9 cellular contexts compared by ENCODE assay signal in the genomic region with DNA sequence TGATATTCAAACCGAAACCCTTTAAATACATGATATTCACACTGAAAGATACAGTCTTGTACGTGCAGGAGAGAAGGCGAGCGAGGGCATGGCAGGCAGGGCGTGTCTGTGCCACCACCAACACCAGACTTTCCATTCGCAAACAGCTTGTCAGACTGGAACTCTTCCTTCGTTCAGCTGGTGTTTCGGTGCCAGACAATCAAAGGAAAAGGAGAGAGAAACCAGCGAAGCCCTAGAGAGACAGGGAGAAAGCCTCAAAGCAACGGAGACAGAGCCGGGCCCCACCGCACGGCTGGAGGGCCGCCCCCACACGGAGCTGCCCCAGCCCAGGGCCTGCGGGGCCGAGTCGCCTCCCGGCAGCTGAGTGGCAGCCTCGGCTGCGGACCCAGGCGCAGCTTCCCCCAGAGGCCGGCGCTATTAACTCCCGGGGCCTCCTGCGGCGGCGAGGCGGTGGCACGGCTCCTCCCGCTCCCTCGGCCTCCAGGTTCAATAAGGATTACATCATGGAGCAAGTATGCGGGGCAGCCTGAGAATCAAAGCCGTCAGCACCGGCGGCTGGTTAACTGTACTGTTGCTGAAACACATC. TPM values are rescaled to one million over a fixed set of nuclear protein-coding genes. Genes with fewer than 3 reads are reported as not detected.
DNase-seq lines count a peak whose midpoint lies in the region; ATAC-seq and TF ChIP-seq lines count a peak whose summit lies in the region.
"Had no signal": no experiment of that assay in that cellular context is flagged by ENCODE, and none has a peak within 500 bp of the region (broad histone marks: within the 10 kb centered on the region; RNA-seq: fewer than 3 reads in every experiment).

No MANE protein-coding gene starts in this region.

- H3K9me3 Mint-ChIP-seq in CD4-positive, CD25-positive, alpha-beta regulatory T cell: peaks cover 0 to 4% (median 0%) of the 10 kb centered on the region in 7 donors

- peaks cover 15% of the 10 kb centered on the region; the same call in 1 of the 2 replicates for H3F3A ChIP-seq in PC-9 (ENCODE audit: insufficient read depth, low read depth)

- no peaks in the 10 kb centered on the region for H3K79me2 ChIP-seq in PC-9 (ENCODE audit: low read depth)

- peak; percentile 55 to 61 for ATAC-seq in CD4-positive, CD25-positive, alpha-beta regulatory T cell (ENCODE audit: low read depth in 2 of 2)
- ATAC-seq in HG02588 (IDR thresholded peaks at IDR 0.05; ENCODE audit: unreplicated experiment) (peak; percentile 59), GM21515 (IDR thresholded peaks at IDR 0.05; ENCODE audit: unreplicated experiment) (no peak)

- peaks cover 46% of the 10 kb centered on the region for H3K27me3 ChIP-seq in CD4-positive, CD25-positive, alpha-beta regulatory T cell (ENCODE audit: control insufficient read depth, insufficient read depth, low read length)
- H3K27me3 ChIP-seq in PC-9 (ENCODE audit: insufficient read depth, low read depth): no peaks in the 10 kb centered on the region
- no peaks in the 10 kb centered on the region for H3K27me3 ChIP-seq in breast epithelium

- peak overlapping the region; percentile 62 for H3K4me3 ChIP-seq in CD4-positive, CD25-positive, alpha-beta regulatory T cell (ENCODE audit: low read depth, low read length)
- peak overlapping the region; percentile 60 for H3K4me3 ChIP-seq in PC-9
- peak overlapping the region; percentile 37 to 63 (median 49) for H3K4me3 ChIP-seq in breast epithelium
- H3K4me3 ChIP-seq in skeletal muscle cell (ENCODE audit: low read depth, low read length): peak overlapping the region; percentile 47

- peaks cover 12% of the 10 kb centered on the region for H3K4me1 ChIP-seq in CD4-positive, CD25-positive, alpha-beta regulatory T cell (ENCODE audit: control insufficient read depth, insufficient read depth, low read length, poor library complexity, severe bottlenecking)
- H3K4me1 ChIP-seq in PC-9 (replicated peaks; ENCODE audit: insufficient read depth): peaks cover 35% of the 10 kb centered on the region
- no peaks in the 10 kb centered on the region for H3K4me1 ChIP-seq in breast epithelium

- no peak overlapping the region for H3K27ac ChIP-seq in CD4-positive, CD25-positive, alpha-beta regulatory T cell (ENCODE audit: insufficient read depth, low read length, poor library complexity, severe bottlenecking)
- H3K27ac ChIP-seq in PC-9 (peak overlapping the region; percentile 59), breast epithelium (peak overlapping the region; percentile 85 to 88)
- H3K27ac ChIP-seq: KMS-11 had no signal

- CTCF ChIA-PET in PC-9 (lab: Charles Lee): no interaction called here

- no peaks in the 10 kb centered on the region for H3K9me3 ChIP-seq in CD4-positive, CD25-positive, alpha-beta regulatory T cell (ENCODE audit: control insufficient read depth in 2 of 2, low read length in 2 of 2)
- no peaks in the 10 kb centered on the region for H3K9me3 ChIP-seq in PC-9 (ENCODE audit: insufficient read depth, low read depth)
- H3K9me3 ChIP-seq in breast epithelium: no peaks in the 10 kb centered on the region

- intact Hi-C loops in PC-9 (cut with micrococcal nuclease; ENCODE audit: unreplicated experiment): no loop called here
- intact Hi-C loops in breast epithelium (cut with DNase I; ENCODE audit: low total_unique reads): no loop called here

- TF ChIP-seq POLR2A in breast epithelium (IDR thresholded peaks at IDR 0.05): no peak

- peak overlapping the region; percentile 80 for H3K4me2 ChIP-seq in PC-9
- H3K4me2 ChIP-seq: KMS-11 had no signal

- H3K4me1 Mint-ChIP-seq in CD4-positive, CD25-positive, alpha-beta regulatory T cell: peaks cover 0 to 18% (median 10%) of the 10 kb centered on the region in 4 donors

- H3K36me3 ChIP-seq in CD4-positive, CD25-positive, alpha-beta regulatory T cell (ENCODE audit: control insufficient read depth, insufficient read depth, low read length): no peaks in the 10 kb centered on the region
- H3K36me3 ChIP-seq in PC-9 (ENCODE audit: low read depth): no peaks in the 10 kb centered on the region
- no peaks in the 10 kb centered on the region for H3K36me3 ChIP-seq in breast epithelium

- H3K9me2 ChIP-seq in PC-9 (ENCODE audit: insufficient read depth): no peaks in the 10 kb centered on the region

- peak in 1 of 3 donors; percentile 43 for DNase-seq in CD4-positive, CD25-positive, alpha-beta regulatory T cell
- DNase-seq in PC-9: peak; percentile 80 to 82
- DNase-seq in breast epithelium (ENCODE audit: low spot score in 2 of 2): peak; percentile 65 to 67
- peak; percentile 94 for DNase-seq in iPS-NIHi7 (ENCODE audit: extremely low spot score)
- DNase-seq in skeletal muscle cell (ENCODE audit: low read depth): peak; percentile 37
- no peak for DNase-seq in inferior parietal cortex (ENCODE audit: extremely low spot score)

- POLR2A ChIA-PET in PC-9 (lab: Charles Lee; ENCODE audit: unreplicated experiment): interaction anchor here (0.6 kb wide), 2 partner anchors 80 to 1524 kb away, joined by 3 to 7 read pairs; no protein-coding TSS in a partner anchor

- H3K27me3 Mint-ChIP-seq in CD4-positive, CD25-positive, alpha-beta regulatory T cell: peaks cover 94% of the 10 kb centered on the region

- H4K20me1 ChIP-seq in PC-9 (ENCODE audit: insufficient read depth): no peaks in the 10 kb centered on the region

- H2AFZ ChIP-seq in PC-9: peak overlapping the region; percentile 83

- BruUV-seq in PC-9 (replicated peaks; lab: Mats Ljungman, UMichigan): no TSS peak

- TF ChIP-seq CTCF in PC-9 (conservative IDR thresholded peaks at IDR 0.05): 0 out of 2 replicates have a peak, but pooled peaks have one; percentile 17
- peak in 1 of 3 donors; percentile 31 for TF ChIP-seq CTCF in breast epithelium (IDR thresholded peaks at IDR 0.05)

- H3K27ac Mint-ChIP-seq in CD4-positive, CD25-positive, alpha-beta regulatory T cell: no peak overlapping the region

- H3K36me3 Mint-ChIP-seq in CD4-positive, CD25-positive, alpha-beta regulatory T cell: no peaks in the 10 kb centered on the region

- peak overlapping the region; percentile 62 to 96 (median 87) for H3K4me3 Mint-ChIP-seq in CD4-positive, CD25-positive, alpha-beta regulatory T cell

RNA-seq across cellular contexts. Expression of a gene that starts 32.1 kb away (rescaled TPM):
- total RNA-seq in CD4-positive, CD25-positive, alpha-beta regulatory T cell: not detected
- not detected for polyA plus RNA-seq in CD4-positive, CD25-positive, alpha-beta regulatory T cell
- total RNA-seq in PC-9 (2021) (not detected in 2 replicates), breast epithelium (under 1 TPM in 1 of 3 donors, not detected in 2; 0.33 TPM)

RNA-seq across cellular contexts. Expression of a gene that starts 59.1 kb away (rescaled TPM):
- total RNA-seq in CD4-positive, CD25-positive, alpha-beta regulatory T cell: 34.1 TPM
- polyA plus RNA-seq in CD4-positive, CD25-positive, alpha-beta regulatory T cell: 10 to 100 TPM; 32.2 to 56.2 (median 50.6) TPM
- 13.7 and 16.0 TPM in 2 replicates for total RNA-seq in PC-9 (2021)
- total RNA-seq in breast epithelium: 10 to 100 TPM; 27.1 to 75.2 (median 36.7) TPM
